Comparison of ENCODE assay signal across 1 cellular context in genomic region chr1:235093013-235093618, GRCh38.
TF ChIP-seq lines count a peak whose summit lies in the region.

No MANE protein-coding gene starts in this region.

TF ChIP-seq in HepG2, 621 proteins besides CTCF, POLR2A, EP300 and RAD21 (continued from another document):
- TF ChIP-seq MAX (IDR thresholded peaks at IDR 0.05) (0 out of 2 replicates have a peak, but pooled peaks have one; percentile 6), ZNF513 (CRISPR knock-in tag; conservative IDR thresholded peaks at IDR 0.05) (no peak), SP5 (CRISPR knock-in tag; IDR thresholded peaks at IDR 0.05; ENCODE audit: borderline replicate concordance, low read depth) (no peak), HDAC2 (CRISPR knock-in tag; IDR thresholded peaks at IDR 0.05) (peak; percentile 41; the same call in 1 of the 2 replicates), PHF5A (CRISPR knock-in tag; IDR thresholded peaks at IDR 0.05; ENCODE audit: low read depth, unreplicated experiment) (no peak), HNRNPK (IDR thresholded peaks at IDR 0.05; ENCODE audit: low read depth, low read length, poor library complexity, severe bottlenecking) (no peak), ZNF317 (CRISPR knock-in tag; IDR thresholded peaks at IDR 0.05) (no peak), ZBTB21 (CRISPR knock-in tag; IDR thresholded peaks at IDR 0.05) (no peak), ZSCAN25 (CRISPR knock-in tag; IDR thresholded peaks at IDR 0.05) (no peak), BCL6 (CRISPR knock-in tag; IDR thresholded peaks at IDR 0.05) (no peak), MXI1 (IDR thresholded peaks at IDR 0.05; ENCODE audit: borderline replicate concordance, low read depth, low read length) (no peak), JUNB (CRISPR knock-in tag; IDR thresholded peaks at IDR 0.05; ENCODE audit: borderline replicate concordance) (no peak), ZNF768 (CRISPR knock-in tag; IDR thresholded peaks at IDR 0.05) (peak; percentile 26; the same call in 1 of the 2 replicates), CREM (IDR thresholded peaks at IDR 0.05) (no peak), CREM (CRISPR knock-in tag; IDR thresholded peaks at IDR 0.05) (no peak), FOSL2 (CRISPR knock-in tag; IDR thresholded peaks at IDR 0.05) (no peak), SIN3A (IDR thresholded peaks at IDR 0.05; ENCODE audit: borderline replicate concordance, low read depth, low read length) (no peak), RARG (CRISPR knock-in tag; IDR thresholded peaks at IDR 0.05; ENCODE audit: low read depth) (no peak)
TF ChIP-seq in HepG2: peak in this region for 33.
